In genomic region chr2:55519908-55520885, GRCh38 we compare ENCODE assay signal across 8 cellular contexts. TPM values are rescaled to one million over a fixed set of nuclear protein-coding genes. Genes with fewer than 3 reads are reported as not detected.
A peak's percentile ranks its signal among the peaks of the same experiment; 100 is the strongest.
DNase-seq lines count a peak whose midpoint lies in the region; ATAC-seq, FAIRE-seq and TF ChIP-seq lines count a peak whose summit lies in the region.

No MANE protein-coding gene starts in this region.

- H2AFZ ChIP-seq in PC-9: peak overlapping the region; percentile 99

- H3F3A ChIP-seq in PC-9 (ENCODE audit: insufficient read depth, low read depth): peaks cover 13% of the 10 kb centered on the region; the same call in 1 of the 2 replicates

- no peaks in the 10 kb centered on the region for H3K9me3 ChIP-seq in AG04450 (ENCODE audit: control insufficient read depth, insufficient read depth, low read length)
- no peaks in the 10 kb centered on the region for H3K9me3 ChIP-seq in PC-9 (ENCODE audit: insufficient read depth, low read depth)
- H3K9me3 ChIP-seq in psoas muscle: no peaks in the 10 kb centered on the region

- H3K27me3 ChIP-seq in AG04450 (ENCODE audit: control insufficient read depth, insufficient read depth, low read length) (no peaks in the 10 kb centered on the region), PC-9 (ENCODE audit: insufficient read depth, low read depth) (no peaks in the 10 kb centered on the region), psoas muscle (ENCODE audit: insufficient read depth in 3 of 3, low read length in 2 of 3) (no peaks in the 10 kb centered on the region)

- 2 to 4% (median 3%) methylated on average over 33 to 37 of the region's 37 CpGs for WGBS in psoas muscle, 3 donors

- ATAC-seq in HG03039 (IDR thresholded peaks at IDR 0.05; ENCODE audit: unreplicated experiment): peak; percentile 8
- peak; percentile 8 to 39 (median 17) for ATAC-seq in psoas muscle

- H3K36me3 ChIP-seq in PC-9 (ENCODE audit: low read depth) (peaks cover 7% of the 10 kb centered on the region; the same call in 1 of the 2 replicates), psoas muscle (ENCODE audit: insufficient read depth in 1 of 2, low read depth in 1 of 2) (peaks cover 0 to 21% of the 10 kb centered on the region in 2 donors)

- TF ChIP-seq POLR2A in GM12892 (IDR thresholded peaks at IDR 0.05; ENCODE audit: low read depth, low read length): no peak

- H3K79me2 ChIP-seq in PC-9 (ENCODE audit: low read depth): peaks cover 12% of the 10 kb centered on the region

- H3K27ac ChIP-seq in AG04450 (ENCODE audit: low read depth, low read length) (peak overlapping the region; percentile 54), PC-9 (peak overlapping the region; percentile 32), psoas muscle (peak overlapping the region; percentile 86)

- BruUV-seq in PC-9 (replicated peaks; lab: Mats Ljungman, UMichigan): TSS peak; percentile 71

- H4K20me1 ChIP-seq in PC-9 (ENCODE audit: insufficient read depth): no peaks in the 10 kb centered on the region

- peak overlapping the region; percentile 86 for H3K4me3 ChIP-seq in AG04450 (ENCODE audit: low read depth, low read length)
- H3K4me3 ChIP-seq in PC-9: peak overlapping the region; percentile 86
- peak overlapping the region; percentile 92 for H3K4me3 ChIP-seq in psoas muscle

- CTCF ChIA-PET in AG04450 (lab: Charles Lee): interaction anchor here (0.5 to 2.1 kb wide), 4 partner anchors 7 to 89 kb away, joined by 3 to 7 read pairs (median 4); no protein-coding TSS in a partner anchor
- CTCF ChIA-PET in PC-9 (lab: Charles Lee): no interaction called here

- intact Hi-C loops in PC-9 (cut with micrococcal nuclease; ENCODE audit: unreplicated experiment): loop anchor here (2.0 kb wide), 3 partner anchors 101 to 797 kb away; partner anchors contain the start of genes CCDC88A, EML6 and MTIF2
- intact Hi-C loops in psoas muscle (cut with DNase I): loop anchor here (5.0 to 10.0 kb wide), 2 partner anchors 95 to 98 kb away; no protein-coding TSS in a partner anchor

- peak overlapping the region; percentile 88 for H3K4me2 ChIP-seq in PC-9

- H3K4me1 ChIP-seq in PC-9 (replicated peaks; ENCODE audit: insufficient read depth): peaks cover 18% of the 10 kb centered on the region
- peaks cover 6% of the 10 kb centered on the region for H3K4me1 ChIP-seq in psoas muscle

- POLR2A ChIA-PET in AG04450 (lab: Yijun Ruan, JAX): interaction anchor here (0.6 to 1.6 kb wide), 4 partner anchors 84 to 288 kb away, joined by 3 to 7 read pairs (median 3); partner anchors contain the start of genes CCDC88A, CLHC1 and RPS27A
- POLR2A ChIA-PET in PC-9 (lab: Charles Lee; ENCODE audit: unreplicated experiment): interaction anchor here (0.5 to 0.8 kb wide), 13 partner anchors 32 to 1753 kb away, joined by 3 to 8 read pairs (median 4); partner anchors contain the start of genes CHAC2, CLHC1, EML6 and RPS27A

- TF ChIP-seq CTCF in AG04450 (IDR thresholded peaks at IDR 0.05; ENCODE audit: low read depth, low read length) (no peak), PC-9 (conservative IDR thresholded peaks at IDR 0.05) (no peak), psoas muscle (IDR thresholded peaks at IDR 0.05) (no peak)

- no peak for DNase-seq in AG04450 (ENCODE audit: low read depth, low spot score)
- DNase-seq in GM12892 (ENCODE audit: insufficient read length): no peak
- DNase-seq in PC-9: peak in 1 of 2 experiments; percentile 37
- DNase-seq in amygdala (lab: John Stamatoyannopoulos, UW): peak in 37 of 56 donors; percentile 6 to 67 (median 45)
- peak; percentile 31 for DNase-seq in hepatic stellate cell (ENCODE audit: low spot score)
- DNase-seq in psoas muscle: no peak
- no peak for DNase-seq in GF-D8 (lab: John Stamatoyannopoulos, UW)

- FAIRE-seq in GM12892 (lab: Jason Lieb, UNC): peak; percentile 51

- no peaks in the 10 kb centered on the region for H3K9me2 ChIP-seq in PC-9 (ENCODE audit: insufficient read depth)

RNA-seq across cellular contexts. Expression of gene CFAP36, which starts 0.7 kb away (rescaled TPM):
- polyA plus RNA-seq in AG04450 (2011; rRNA removed) (29.5 and 46.8 TPM in 2 replicates), psoas muscle (10 to 100 TPM; 12.6 to 32.7 (median 23.4) TPM)
- 6.6 and 8.0 TPM in 2 replicates for polyA minus RNA-seq in AG04450 (2011; rRNA and poly(A)+ RNA removed)
- 44.1 TPM for polyA plus RNA-seq in GM12892 (2012; ENCODE audit: missing spikeins)
- total RNA-seq in PC-9 (2021) (51.5 and 56.4 TPM in 2 replicates), psoas muscle (10 to 100 TPM; 10.0 to 13.4 (median 12.8) TPM)

Comparison
In these comparisons a context has a peak if more than half of its experiments do, and no peak if none do; other contexts are left out.
1. DNase-seq: peak in amygdala (37 of 56) and hepatic stellate cell (single experiment); none in AG04450 (single experiment), GM12892 (single experiment), psoas muscle (0 of 2) and GF-D8 (single experiment).
2. H3K27ac ChIP-seq: peak in every context shown above with its lines; median percentile 86 in psoas muscle; 54 in AG04450; 32 in PC-9.
3. Peak in every context shown above with its lines, with median percentiles within 50 percentile points of each other: H3K4me3 ChIP-seq.